Comparison of ENCODE assay signal across 28 cellular contexts in genomic region chr1:20900056-20900455, GRCh38.
"Had no signal": no experiment of that assay in that cellular context is flagged by ENCODE, and none has a peak within 500 bp of the region (broad histone marks: within the 10 kb centered on the region; RNA-seq: fewer than 3 reads in every experiment).

No MANE protein-coding gene starts in this region.

- H3K27ac ChIP-seq: lower lobe of right lung, neural progenitor cell, neutrophil, parathyroid adenoma, right atrium auricular region, right lobe of liver, spleen, tibial nerve, uterus had no signal

- H3K9me3 Mint-ChIP-seq: naive thymus-derived CD4-positive, alpha-beta T cell; nephron progenitor cell; neural progenitor cell; stimulated activated effector memory CD8-positive, alpha-beta T cell treated with anti-CD3 and anti-CD28 coated beads, Interleukin-12 subunit alpha, Interleukin-12 subunit beta, amount 100 ng/mL, for 72 hours; stimulated activated naive CD8-positive, alpha-beta T cell treated with anti-CD3 and anti-CD28 coated beads, Interleukin-15, amount 100 ng/mL, for 72 hours; type B pancreatic cell had no signal

- DNase-seq: hippocampal formation; kidney glomerular epithelial cell; left cardiac atrium; left ventricle myocardium superior; lower lobe of right lung; mesendoderm; midbrain; mucosa of descending colon; naive thymus-derived CD4-positive, alpha-beta T cell; nephron progenitor cell; occipital lobe; right lobe of liver; small intestine; spleen; stimulated activated CD4-positive, alpha-beta T cell treated with anti-CD3 and anti-CD28 coated beads, Interleukin-4, amount 100 ng/mL, for 24 hours; stimulated activated naive CD4-positive, alpha-beta T cell treated with Interleukin-2 at 50 U/mL for 16 hours; stimulated activated naive CD8-positive, alpha-beta T cell treated with anti-CD3 and anti-CD28 coated beads, Interleukin-15, amount 100 ng/mL, for 72 hours; substantia nigra; uterus had no signal

- H3K27ac Mint-ChIP-seq: naive thymus-derived CD4-positive, alpha-beta T cell; nephron progenitor cell; neural progenitor cell; stimulated activated effector memory CD8-positive, alpha-beta T cell treated with anti-CD3 and anti-CD28 coated beads, Interleukin-12 subunit alpha, Interleukin-12 subunit beta, amount 100 ng/mL, for 72 hours; stimulated activated naive CD8-positive, alpha-beta T cell treated with anti-CD3 and anti-CD28 coated beads, Interleukin-15, amount 100 ng/mL, for 72 hours; type B pancreatic cell had no signal

- H3K4me3 Mint-ChIP-seq: naive thymus-derived CD4-positive, alpha-beta T cell; nephron progenitor cell; neural progenitor cell; stimulated activated effector memory CD8-positive, alpha-beta T cell treated with anti-CD3 and anti-CD28 coated beads, Interleukin-12 subunit alpha, Interleukin-12 subunit beta, amount 100 ng/mL, for 72 hours; stimulated activated naive CD8-positive, alpha-beta T cell treated with anti-CD3 and anti-CD28 coated beads, Interleukin-15, amount 100 ng/mL, for 72 hours; type B pancreatic cell had no signal

- H3K4me2 ChIP-seq: neural progenitor cell had no signal

- H3K27me3 Mint-ChIP-seq: naive thymus-derived CD4-positive, alpha-beta T cell; stimulated activated naive CD8-positive, alpha-beta T cell treated with anti-CD3 and anti-CD28 coated beads, Interleukin-15, amount 100 ng/mL, for 72 hours; type B pancreatic cell had no signal

- H3K9me3 ChIP-seq: lower lobe of right lung, mucosa of descending colon, neutrophil, right atrium auricular region, right lobe of liver, spleen, tibial nerve, uterus had no signal

- H3K4me1 Mint-ChIP-seq: naive thymus-derived CD4-positive, alpha-beta T cell; nephron progenitor cell; neural progenitor cell; stimulated activated effector memory CD8-positive, alpha-beta T cell treated with anti-CD3 and anti-CD28 coated beads, Interleukin-12 subunit alpha, Interleukin-12 subunit beta, amount 100 ng/mL, for 72 hours; stimulated activated naive CD8-positive, alpha-beta T cell treated with anti-CD3 and anti-CD28 coated beads, Interleukin-15, amount 100 ng/mL, for 72 hours had no signal

- H3K36me3 Mint-ChIP-seq: neural progenitor cell had no signal

- H3K9ac ChIP-seq: neural progenitor cell, parathyroid adenoma had no signal

- ATAC-seq: left cardiac atrium; left lobe of liver; left ventricle myocardium superior; lower lobe of right lung; mucosa of descending colon; naive thymus-derived CD4-positive, alpha-beta T cell; right lobe of liver; stimulated activated effector memory CD8-positive, alpha-beta T cell treated with anti-CD3 and anti-CD28 coated beads, Interleukin-12 subunit alpha, Interleukin-12 subunit beta, amount 100 ng/mL, for 72 hours; stimulated activated naive CD8-positive, alpha-beta T cell treated with anti-CD3 and anti-CD28 coated beads, Interleukin-15, amount 100 ng/mL, for 72 hours had no signal

- H3K4me3 ChIP-seq: lower lobe of right lung, mucosa of descending colon, neural progenitor cell, right atrium auricular region, right lobe of liver, spleen, tibial nerve, uterus had no signal

- H3K27me3 ChIP-seq: neural progenitor cell, neutrophil, right atrium auricular region, right lobe of liver, spleen, tibial nerve, uterus had no signal

- H3K36me3 ChIP-seq: right lobe of liver, uterus had no signal

- H3K4me1 ChIP-seq: lower lobe of right lung, neural progenitor cell, parathyroid adenoma, right atrium auricular region, spleen, tibial nerve, uterus had no signal

- FAIRE-seq: keratinocyte, small intestine had no signal
